In the genomic region with DNA sequence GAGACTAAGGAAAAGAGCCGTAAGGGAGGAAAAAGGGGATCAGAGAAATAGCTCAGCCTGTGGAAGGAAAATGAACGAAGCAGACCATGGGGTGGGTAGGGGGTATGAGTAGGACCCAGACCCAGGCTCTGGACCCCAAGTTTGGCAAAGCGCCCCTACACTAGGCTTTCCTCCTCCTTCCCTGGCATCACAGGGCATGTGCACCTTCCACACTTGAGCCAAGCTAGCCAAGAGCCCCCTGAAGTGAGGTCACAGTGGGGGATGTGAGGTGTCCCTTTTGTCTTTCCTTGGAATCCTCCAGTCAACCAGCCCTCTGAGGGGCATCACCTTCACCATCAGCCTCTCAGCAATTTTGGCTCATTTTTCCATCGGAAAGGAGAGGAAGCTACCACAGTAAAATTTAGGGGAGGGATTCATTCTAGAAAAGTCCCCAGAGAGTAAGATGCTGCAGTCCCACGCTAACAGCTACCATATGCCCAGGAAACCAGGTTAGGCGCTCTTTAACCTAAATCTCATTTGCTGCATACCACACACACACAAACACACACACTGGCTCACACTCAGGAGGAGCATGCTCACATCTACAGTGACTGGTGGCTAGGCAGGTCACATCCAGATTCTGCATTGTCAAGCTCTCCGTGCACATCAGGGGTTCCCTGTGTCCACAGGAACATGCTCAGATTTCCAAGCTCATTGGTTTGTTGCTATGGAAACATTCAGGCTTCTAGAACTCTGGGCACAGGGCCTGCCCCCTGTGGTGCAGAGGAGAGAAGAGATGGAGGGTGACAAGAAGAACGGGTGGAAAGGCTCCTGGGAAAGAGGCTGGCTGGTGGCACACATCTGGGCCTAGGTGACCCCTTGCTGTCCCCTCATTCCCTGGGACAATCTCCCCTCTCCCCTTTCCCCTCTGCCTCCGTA, we compare ENCODE assay signal across 11 cellular contexts. TPM values are rescaled to one million over a fixed set of nuclear protein-coding genes. Genes with fewer than 3 reads are reported as not detected.
DNase-seq lines count a peak whose midpoint lies in the region; ATAC-seq and TF ChIP-seq lines count a peak whose summit lies in the region.
"Had no signal": no experiment of that assay in that cellular context is flagged by ENCODE, and none has a peak within 500 bp of the region (broad histone marks: within the 10 kb centered on the region; RNA-seq: fewer than 3 reads in every experiment).

No MANE protein-coding gene starts in this region.

- DNase-seq in AG20443 (ENCODE audit: low spot score) = peak; percentile 65
- DNase-seq in M059J (ENCODE audit: low read depth) = peak; percentile 59
- DNase-seq in RWPE1 (ENCODE audit: low spot score) = no peak
- no peak for DNase-seq in glutamatergic neuron
- DNase-seq: activated CD4-positive, alpha-beta T cell treated with anti-CD3 and anti-CD28 coated beads for 48 hours had no signal

- TF ChIP-seq CTCF in RWPE1 (conservative IDR thresholded peaks at IDR 0.05; ENCODE audit: low read depth) (no peak), glutamatergic neuron (IDR thresholded peaks at IDR 0.05; ENCODE audit: partially characterized antibody, unreplicated experiment) (no peak)

- H3K27ac Mint-ChIP-seq in glutamatergic neuron (ENCODE audit: unreplicated experiment) = peak overlapping the region; percentile 63

- peaks cover 5% of the 10 kb centered on the region for H3K9me3 Mint-ChIP-seq in glutamatergic neuron (ENCODE audit: unreplicated experiment)

- peaks cover 4% of the 10 kb centered on the region for H3K27me3 Mint-ChIP-seq in glutamatergic neuron (ENCODE audit: unreplicated experiment)

- H3K4me3 Mint-ChIP-seq in glutamatergic neuron (ENCODE audit: unreplicated experiment) = peak overlapping the region; percentile 50

- ATAC-seq in GM18907 (IDR thresholded peaks at IDR 0.05; ENCODE audit: unreplicated experiment) (no peak), HG03442 (IDR thresholded peaks at IDR 0.05; ENCODE audit: unreplicated experiment) (no peak), GM18519 (IDR thresholded peaks at IDR 0.05; ENCODE audit: low FRiP score, unreplicated experiment) (no peak), HG03196 (IDR thresholded peaks at IDR 0.05; ENCODE audit: unreplicated experiment) (no peak)

- H3K27ac ChIP-seq in RWPE1 = peak overlapping the region; percentile 40; the same call in 1 of the 2 replicates
- H3K27ac ChIP-seq: hepatocyte, ovary had no signal

- POLR2A ChIA-PET in RWPE1 (lab: Yijun Ruan, JAX; ENCODE audit: low non-redundant PET) = interaction anchor here (0.5 to 0.6 kb wide), 3 partner anchors 54 to 71 kb away, joined by 3 to 7 read pairs (median 5); no protein-coding TSS in a partner anchor

- H3K36me3 Mint-ChIP-seq in glutamatergic neuron (ENCODE audit: unreplicated experiment) = peaks cover 4% of the 10 kb centered on the region

- CTCF ChIA-PET in RWPE1 (lab: Yijun Ruan, JAX) = interaction anchor here (0.6 to 3.0 kb wide), 14 partner anchors 8 to 143 kb away, joined by 3 to 41 read pairs (median 4); a partner anchor contains a TSS

- peaks cover 11% of the 10 kb centered on the region for H3K4me1 Mint-ChIP-seq in glutamatergic neuron (ENCODE audit: low read depth, unreplicated experiment)

RNA-seq across cellular contexts. Expression of a gene that starts 9.9 kb away (rescaled TPM):
- 0.32 and 1.6 TPM in 2 replicates for total RNA-seq in M059J (2014; rRNA removed; shearing (Covaris generic))
- total RNA-seq in glutamatergic neuron (ENCODE audit: unreplicated experiment) = 232 TPM

RNA-seq across cellular contexts. Expression of a gene that starts 16.5 kb away (rescaled TPM):
- 3.9 and 4.1 TPM in 2 replicates for total RNA-seq in M059J (2014; rRNA removed; shearing (Covaris generic))
- 1.3 TPM for total RNA-seq in glutamatergic neuron (ENCODE audit: unreplicated experiment)

Comparison
In these comparisons a context has a peak if more than half of its experiments do, and no peak if none do; other contexts are left out.
1. DNase-seq: peak in AG20443 (single experiment) and M059J (single experiment); none in RWPE1 (single experiment) and glutamatergic neuron (single experiment).
2. RNA of a gene that starts 9.9 kb away (total RNA-seq): 232 TPM in glutamatergic neuron (single experiment); 0.32 to 1.6 TPM in M059J; every median in the first group is over 10 times any median in the second.